20 cellular contexts compared by ENCODE assay signal in the genomic region with DNA sequence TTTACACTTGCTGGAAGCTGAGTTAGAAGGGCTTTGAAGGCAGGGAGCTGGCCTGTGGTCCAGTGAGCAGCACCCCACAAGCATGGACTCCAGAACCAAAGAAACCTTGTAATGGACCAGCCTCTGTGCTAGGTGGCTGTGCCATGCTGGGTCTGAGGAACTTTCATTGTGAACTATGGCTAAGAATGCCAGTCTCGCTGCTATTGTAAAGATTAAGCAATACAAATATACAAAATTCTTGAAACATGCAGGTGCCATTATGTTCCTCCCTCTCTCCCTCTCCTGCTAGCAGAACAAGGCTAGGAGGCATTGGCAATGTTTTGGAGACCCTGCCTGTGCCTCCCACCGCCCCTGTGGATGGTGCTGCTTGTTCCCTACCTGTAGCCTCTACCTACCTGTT.
A peak's percentile ranks its signal among the peaks of the same experiment; 100 is the strongest.
DNase-seq lines count a peak whose midpoint lies in the region; ATAC-seq and TF ChIP-seq lines count a peak whose summit lies in the region.
"Had no signal": no experiment of that assay in that cellular context is flagged by ENCODE, and none has a peak within 500 bp of the region (broad histone marks: within the 10 kb centered on the region; RNA-seq: fewer than 3 reads in every experiment).

No MANE protein-coding gene starts in this region.

- H2BK5ac ChIP-seq in trophoblast cell (ENCODE audit: low read depth, low read length, poor library complexity): no peak overlapping the region

- H2AFZ ChIP-seq in PC-9 (no peak overlapping the region), trophoblast cell (ENCODE audit: insufficient read depth, low read length, poor library complexity) (no peak overlapping the region)

- DNase-seq in activated naive CD8-positive, alpha-beta T cell treated with anti-CD3 and anti-CD28 coated beads, Interleukin-2, amount 50 U/mL, for 24 hours: no peak
- DNase-seq in activated naive CD8-positive, alpha-beta T cell treated with anti-CD3 and anti-CD28 coated beads for 36 hours: no peak
- no peak for DNase-seq in PC-9
- DNase-seq in lung (ENCODE audit: low spot score): peak; percentile 22
- DNase-seq in trophoblast cell: peak; percentile 54 to 83
- DNase-seq in activated naive CD4-positive, alpha-beta T cell treated with anti-CD3 and anti-CD28 coated beads, Interleukin-2, amount 10 ng/mL, durations not matched to agents 7 days and 5 days: no peak
- DNase-seq in activated T-cell treated with anti-CD3 and anti-CD28 coated beads for 4 hours: no peak
- DNase-seq in foreskin melanocyte: no peak
- DNase-seq: AML-193; Caco-2; Calu3; CD4-positive, alpha-beta T cell; CD8-positive, alpha-beta T cell; DMS79 treated with DMSO at 0.1 percent for 48 hours; GF-D8 had no signal

- TF ChIP-seq CTCF in PC-9 (conservative IDR thresholded peaks at IDR 0.05): no peak
- no peak for TF ChIP-seq CTCF in lung (IDR thresholded peaks at IDR 0.05; ENCODE audit: control extremely low read depth, extremely low read depth)

- H4K91ac ChIP-seq in trophoblast cell (ENCODE audit: low read depth, low read length): no peak overlapping the region

- intact Hi-C loops in PC-9 (cut with micrococcal nuclease; ENCODE audit: unreplicated experiment): no loop called here

- H3K18ac ChIP-seq in trophoblast cell (ENCODE audit: low read length): no peak overlapping the region

- no peak overlapping the region for H3K9ac ChIP-seq in trophoblast cell (ENCODE audit: low read length)
- H3K9ac ChIP-seq: BLaER1 treated with 17β-estradiol and CSF1 and Interleukin-3, amounts not matched to agents 10 nM and 100 nM had no signal

- WGBS in lung, 2 donors: 88 to 91% methylated on average over 2 of the region's 2 CpGs
- no CpG with 5 or more reads among the region's 2 CpGs for WGBS in trophoblast cell (ENCODE audit: extremely low coverage, insufficient coverage, insufficient read length)

- H3K4me3 Mint-ChIP-seq in activated naive CD8-positive, alpha-beta T cell treated with anti-CD3 and anti-CD28 coated beads, Interleukin-2, amount 50 U/mL, for 24 hours: no peak overlapping the region
- H3K4me3 Mint-ChIP-seq in activated naive CD8-positive, alpha-beta T cell treated with anti-CD3 and anti-CD28 coated beads for 36 hours: no peak overlapping the region
- no peak overlapping the region for H3K4me3 Mint-ChIP-seq in activated naive CD4-positive, alpha-beta T cell treated with anti-CD3 and anti-CD28 coated beads, Interleukin-2, amount 10 ng/mL, durations not matched to agents 7 days and 5 days
- H3K4me3 Mint-ChIP-seq: B cell; CD4-positive, alpha-beta T cell; CD8-positive, alpha-beta T cell had no signal

- H3K4me1 ChIP-seq in PC-9 (replicated peaks; ENCODE audit: insufficient read depth) (peaks cover 46% of the 10 kb centered on the region), lung (ENCODE audit: control insufficient read depth in 2 of 2, insufficient read depth in 2 of 2, low read length in 2 of 2) (peaks cover 0 to 1% of the 10 kb centered on the region in 2 donors), trophoblast cell (ENCODE audit: control insufficient read depth in 1 of 2, insufficient read depth in 2 of 2, low read length in 2 of 2) (peaks cover 0 to 4% of the 10 kb centered on the region in 2 experiments)
- H3K4me1 ChIP-seq: BLaER1 treated with 17β-estradiol and CSF1 and Interleukin-3, amounts not matched to agents 10 nM and 100 nM had no signal

- peaks cover 30% of the 10 kb centered on the region for H3F3A ChIP-seq in PC-9 (ENCODE audit: insufficient read depth, low read depth)

- H3K4me3 ChIP-seq in PC-9 (no peak overlapping the region), lung (no peak overlapping the region), trophoblast cell (ENCODE audit: low read depth, low read length) (no peak overlapping the region)
- H3K4me3 ChIP-seq: A549; BLaER1 treated with 17β-estradiol and CSF1 and Interleukin-3, amounts not matched to agents 10 nM and 100 nM had no signal

- H4K8ac ChIP-seq in trophoblast cell (ENCODE audit: low read depth, low read length): no peak overlapping the region

- no peak overlapping the region for H4K12ac ChIP-seq in trophoblast cell (ENCODE audit: low read depth, low read length)

- POLR2A ChIA-PET in PC-9 (lab: Charles Lee; ENCODE audit: unreplicated experiment): no interaction called here

- no peaks in the 10 kb centered on the region for H3K27me3 ChIP-seq in PC-9 (ENCODE audit: insufficient read depth, low read depth)
- no peaks in the 10 kb centered on the region for H3K27me3 ChIP-seq in lung (ENCODE audit: control insufficient read depth, insufficient read depth)
- H3K27me3 ChIP-seq in trophoblast cell (ENCODE audit: insufficient read depth, low read length): no peaks in the 10 kb centered on the region
- H3K27me3 ChIP-seq: BLaER1 treated with 17β-estradiol and CSF1 and Interleukin-3, amounts not matched to agents 10 nM and 100 nM had no signal

- CTCF ChIA-PET in PC-9 (lab: Charles Lee): no interaction called here
- CTCF ChIA-PET in activated naive CD4-positive, alpha-beta T cell treated with anti-CD3 and anti-CD28 coated beads, Interleukin-2, amount 10 ng/mL, durations not matched to agents 7 days and 5 days (lab: Charles Lee): no interaction called here

- no peaks in the 10 kb centered on the region for H3K9me3 Mint-ChIP-seq in activated naive CD8-positive, alpha-beta T cell treated with anti-CD3 and anti-CD28 coated beads, Interleukin-2, amount 50 U/mL, for 24 hours
- H3K9me3 Mint-ChIP-seq in activated naive CD8-positive, alpha-beta T cell treated with anti-CD3 and anti-CD28 coated beads for 36 hours: no peaks in the 10 kb centered on the region
- H3K9me3 Mint-ChIP-seq in activated naive CD4-positive, alpha-beta T cell treated with anti-CD3 and anti-CD28 coated beads, Interleukin-2, amount 10 ng/mL, durations not matched to agents 7 days and 5 days: no peaks in the 10 kb centered on the region
- H3K9me3 Mint-ChIP-seq: CD4-positive, alpha-beta T cell; CD8-positive, alpha-beta T cell had no signal

- H2AK5ac ChIP-seq in trophoblast cell (ENCODE audit: low read length): no peak overlapping the region

- H3K14ac ChIP-seq in trophoblast cell (ENCODE audit: low read length): no peak overlapping the region

- no peak overlapping the region for H2BK12ac ChIP-seq in trophoblast cell (ENCODE audit: low read length)

- H3K36me3 ChIP-seq in PC-9 (ENCODE audit: low read depth) (no peaks in the 10 kb centered on the region), lung (ENCODE audit: control insufficient read depth in 2 of 2, insufficient read depth in 2 of 2, low read length in 2 of 2) (no peaks in the 10 kb centered on the region), trophoblast cell (ENCODE audit: control insufficient read depth in 1 of 2, insufficient read depth in 2 of 2, low read length in 2 of 2) (no peaks in the 10 kb centered on the region)
- H3K36me3 ChIP-seq: BLaER1 treated with 17β-estradiol and CSF1 and Interleukin-3, amounts not matched to agents 10 nM and 100 nM had no signal

- no peaks in the 10 kb centered on the region for H3K36me3 Mint-ChIP-seq in activated naive CD8-positive, alpha-beta T cell treated with anti-CD3 and anti-CD28 coated beads, Interleukin-2, amount 50 U/mL, for 24 hours (ENCODE audit: low read depth)
- H3K36me3 Mint-ChIP-seq in activated naive CD8-positive, alpha-beta T cell treated with anti-CD3 and anti-CD28 coated beads for 36 hours: no peaks in the 10 kb centered on the region
- H3K36me3 Mint-ChIP-seq in activated naive CD4-positive, alpha-beta T cell treated with anti-CD3 and anti-CD28 coated beads, Interleukin-2, amount 10 ng/mL, durations not matched to agents 7 days and 5 days: no peaks in the 10 kb centered on the region
- H3K36me3 Mint-ChIP-seq: CD8-positive, alpha-beta T cell had no signal

- no peaks in the 10 kb centered on the region for H4K20me1 ChIP-seq in PC-9 (ENCODE audit: insufficient read depth)
- H4K20me1 ChIP-seq: BLaER1 treated with 17β-estradiol and CSF1 and Interleukin-3, amounts not matched to agents 10 nM and 100 nM had no signal

- H3K79me1 ChIP-seq in trophoblast cell (ENCODE audit: low read length): no peaks in the 10 kb centered on the region

- H3K27ac ChIP-seq in PC-9 (no peak overlapping the region), lung (ENCODE audit: low read depth in 1 of 2, low read length in 1 of 2) (no peak overlapping the region), trophoblast cell (ENCODE audit: low read depth, low read length) (no peak overlapping the region)
- H3K27ac ChIP-seq: 22Rv1; A549; BLaER1 treated with 17β-estradiol and CSF1 and Interleukin-3, amounts not matched to agents 10 nM and 100 nM; C4-2B had no signal

- no peaks in the 10 kb centered on the region for H3K4me1 Mint-ChIP-seq in activated naive CD8-positive, alpha-beta T cell treated with anti-CD3 and anti-CD28 coated beads, Interleukin-2, amount 50 U/mL, for 24 hours
- H3K4me1 Mint-ChIP-seq in activated naive CD8-positive, alpha-beta T cell treated with anti-CD3 and anti-CD28 coated beads for 36 hours: no peaks in the 10 kb centered on the region
- H3K4me1 Mint-ChIP-seq in activated naive CD4-positive, alpha-beta T cell treated with anti-CD3 and anti-CD28 coated beads, Interleukin-2, amount 10 ng/mL, durations not matched to agents 7 days and 5 days: no peaks in the 10 kb centered on the region
- H3K4me1 Mint-ChIP-seq: B cell had no signal

- no peak overlapping the region for H3K27ac Mint-ChIP-seq in activated naive CD8-positive, alpha-beta T cell treated with anti-CD3 and anti-CD28 coated beads, Interleukin-2, amount 50 U/mL, for 24 hours
- no peak overlapping the region for H3K27ac Mint-ChIP-seq in activated naive CD8-positive, alpha-beta T cell treated with anti-CD3 and anti-CD28 coated beads for 36 hours
- H3K27ac Mint-ChIP-seq in activated naive CD4-positive, alpha-beta T cell treated with anti-CD3 and anti-CD28 coated beads, Interleukin-2, amount 10 ng/mL, durations not matched to agents 7 days and 5 days: no peak overlapping the region
- H3K27ac Mint-ChIP-seq: B cell; CD4-positive, alpha-beta T cell; CD8-positive, alpha-beta T cell had no signal

- peak; percentile 10 for ATAC-seq in activated naive CD8-positive, alpha-beta T cell treated with anti-CD3 and anti-CD28 coated beads, Interleukin-2, amount 50 U/mL, for 24 hours
- no peak for ATAC-seq in lung (ENCODE audit: insufficient read depth, low FRiP score)
- ATAC-seq: A549; CD8-positive, alpha-beta T cell had no signal

- no peak overlapping the region for H2BK120ac ChIP-seq in trophoblast cell (ENCODE audit: insufficient read depth, low read length, poor library complexity)

- H3K79me2 ChIP-seq in PC-9 (ENCODE audit: low read depth): no peaks in the 10 kb centered on the region
- no peaks in the 10 kb centered on the region for H3K79me2 ChIP-seq in trophoblast cell (ENCODE audit: control insufficient read depth, insufficient read depth, low read length, poor library complexity)

- no TSS peak for BruUV-seq in PC-9 (replicated peaks; lab: Mats Ljungman, UMichigan)

- peaks cover 5% of the 10 kb centered on the region for H3K27me3 Mint-ChIP-seq in activated naive CD8-positive, alpha-beta T cell treated with anti-CD3 and anti-CD28 coated beads, Interleukin-2, amount 50 U/mL, for 24 hours
- H3K27me3 Mint-ChIP-seq in activated naive CD8-positive, alpha-beta T cell treated with anti-CD3 and anti-CD28 coated beads for 36 hours: no peaks in the 10 kb centered on the region
- H3K27me3 Mint-ChIP-seq in activated naive CD4-positive, alpha-beta T cell treated with anti-CD3 and anti-CD28 coated beads, Interleukin-2, amount 10 ng/mL, durations not matched to agents 7 days and 5 days: peaks cover 17% of the 10 kb centered on the region

- H3K4me2 ChIP-seq in PC-9 (peak overlapping the region; percentile 60; the same call in 1 of the 2 replicates), trophoblast cell (ENCODE audit: low read length) (no peak overlapping the region)
- H3K4me2 ChIP-seq: BLaER1 treated with 17β-estradiol and CSF1 and Interleukin-3, amounts not matched to agents 10 nM and 100 nM had no signal

- H3K9me3 ChIP-seq in PC-9 (ENCODE audit: insufficient read depth, low read depth) (no peaks in the 10 kb centered on the region), lung (ENCODE audit: control insufficient read depth in 2 of 2, insufficient read depth in 1 of 2, low read length in 1 of 2) (no peaks in the 10 kb centered on the region), trophoblast cell (ENCODE audit: insufficient read depth, low read depth, low read length) (peaks cover 2% of the 10 kb centered on the region)
- H3K9me3 ChIP-seq: A549; BLaER1 treated with 17β-estradiol and CSF1 and Interleukin-3, amounts not matched to agents 10 nM and 100 nM; Caco-2 had no signal

- no peak overlapping the region for H3K23ac ChIP-seq in trophoblast cell (ENCODE audit: low read length)

- H3K9me2 ChIP-seq in PC-9 (ENCODE audit: insufficient read depth): no peaks in the 10 kb centered on the region

- H3K4ac ChIP-seq in trophoblast cell (ENCODE audit: low read depth, low read length): no peak overlapping the region

Comparison
In these comparisons a context has a peak if more than half of its experiments do, and no peak if none do; other contexts are left out.
1. DNase-seq: peak in lung (single experiment) and trophoblast cell (2 of 2); none in activated naive CD8-positive, alpha-beta T cell treated with anti-CD3 and anti-CD28 coated beads, Interleukin-2, amount 50 U/mL, for 24 hours (single experiment), activated naive CD8-positive, alpha-beta T cell treated with anti-CD3 and anti-CD28 coated beads for 36 hours (single experiment), PC-9 (0 of 2), activated naive CD4-positive, alpha-beta T cell treated with anti-CD3 and anti-CD28 coated beads, Interleukin-2, amount 10 ng/mL, durations not matched to agents 7 days and 5 days (single experiment), activated T-cell treated with anti-CD3 and anti-CD28 coated beads for 4 hours (single experiment) and foreskin melanocyte (single experiment).